Comparison of ENCODE assay signal across 8 cellular contexts in genomic region chrX:18377802-18378201, GRCh38. TPM values are rescaled to one million over a fixed set of nuclear protein-coding genes. Genes with fewer than 3 reads are reported as not detected.
DNase-seq lines count a peak whose midpoint lies in the region; ATAC-seq, FAIRE-seq and TF ChIP-seq lines count a peak whose summit lies in the region.

No MANE protein-coding gene starts in this region.

- H3K4me1 Mint-ChIP-seq in nephron progenitor cell, result no peaks in the 10 kb centered on the region

- DNase-seq in D721Med (ENCODE audit: insufficient read length, low spot score), result no peak
- DNase-seq in HCT116 (ENCODE audit: low read depth, low spot score), result peak; percentile 29
- DNase-seq in PC-9, result peak in 1 of 2 experiments; percentile 8
- DNase-seq in central memory CD4-positive, alpha-beta T cell, result peak; percentile 5
- peak; percentile 18 for DNase-seq in nephron progenitor cell
- no peak for DNase-seq in frontal cortex (ENCODE audit: low spot score in 2 of 2)
- DNase-seq in HTR-8/SVneo (ENCODE audit: insufficient read length, low spot score), result no peak

- H3K9me3 ChIP-seq in HCT116 (ENCODE audit: control insufficient read depth in 1 of 2, insufficient read depth in 1 of 2, low read depth in 1 of 2, low read length in 2 of 2), result no peaks in the 10 kb centered on the region
- no peaks in the 10 kb centered on the region for H3K9me3 ChIP-seq in PC-9 (ENCODE audit: insufficient read depth, low read depth)

- no peak overlapping the region for H3K4me3 Mint-ChIP-seq in nephron progenitor cell

- H3K27ac ChIP-seq in HCT116 (ENCODE audit: low read depth, low read length) (no peak overlapping the region), PC-9 (no peak overlapping the region)

- H3F3A ChIP-seq in PC-9 (ENCODE audit: insufficient read depth, low read depth), result no peaks in the 10 kb centered on the region

- no peaks in the 10 kb centered on the region for H3K36me3 Mint-ChIP-seq in nephron progenitor cell (ENCODE audit: low read depth)

- no peaks in the 10 kb centered on the region for H3K4me1 ChIP-seq in HCT116 (ENCODE audit: control insufficient read depth in 1 of 2, insufficient read depth in 2 of 2, low read length in 2 of 2)
- H3K4me1 ChIP-seq in PC-9 (replicated peaks; ENCODE audit: insufficient read depth), result no peaks in the 10 kb centered on the region

- intact Hi-C loops in HCT116 (cut with micrococcal nuclease) (loop anchor here (2.0 to 10.0 kb wide), 3 partner anchors 446 to 633 kb away; no protein-coding TSS in a partner anchor), PC-9 (cut with micrococcal nuclease; ENCODE audit: unreplicated experiment) (loop anchor here (10.0 kb wide), 1 partner anchor 633 kb away; no protein-coding TSS in a partner anchor)

- POLR2A ChIA-PET in HCT116 (lab: Charles Lee), result no interaction called here
- POLR2A ChIA-PET in PC-9 (lab: Charles Lee; ENCODE audit: unreplicated experiment), result no interaction called here

- RAD21 ChIA-PET in HCT116 (lab: Charles Lee; ENCODE audit: low non-redundant PET in 1 of 2, low total read pairs in 2 of 2, uncharacterized antibody in 2 of 2, unreplicated experiment in 2 of 2), result no interaction called here

- H3K4me2 ChIP-seq in HCT116 (ENCODE audit: low read length) (no peak overlapping the region), PC-9 (no peak overlapping the region)

- BruUV-seq in HCT116 (replicated peaks; lab: Mats Ljungman, UMichigan), result no TSS peak
- BruUV-seq in PC-9 (replicated peaks; lab: Mats Ljungman, UMichigan), result no TSS peak

- FAIRE-seq in D721Med (lab: Jason Lieb, UNC), result no peak
- FAIRE-seq in frontal cortex (lab: Jason Lieb, UNC), result no peak
- no peak for FAIRE-seq in HTR-8/SVneo (lab: Jason Lieb, UNC)

- H2AFZ ChIP-seq in HCT116 (ENCODE audit: low read depth, low read length, poor library complexity, severe bottlenecking) (no peak overlapping the region), PC-9 (no peak overlapping the region)

- H3K36me3 ChIP-seq in HCT116 (ENCODE audit: control insufficient read depth in 1 of 2, insufficient read depth in 2 of 2, low read length in 2 of 2) (no peaks in the 10 kb centered on the region), PC-9 (ENCODE audit: low read depth) (no peaks in the 10 kb centered on the region)

- CTCF ChIA-PET in HCT116 (lab: Charles Lee) (no interaction called here), PC-9 (lab: Charles Lee) (interaction anchor here (0.6 kb wide), 1 partner anchor 32 kb away, joined by 3 read pairs; no protein-coding TSS in a partner anchor)

- H3K4me3 ChIP-seq in HCT116 (replicated peaks in 1 of 2; ENCODE audit: low read depth in 1 of 2, low read length in 2 of 2), result no peak overlapping the region
- H3K4me3 ChIP-seq in PC-9, result no peak overlapping the region

- no peak for TF ChIP-seq POLR2A in HCT116 (IDR thresholded peaks at IDR 0.05; ENCODE audit: borderline replicate concordance, extremely low read depth, insufficient read depth, insufficient read length)

- TF ChIP-seq RAD21 in HCT116 (IDR thresholded peaks at IDR 0.05; ENCODE audit: low read depth), result peak; percentile 69

- peak; percentile 58 for TF ChIP-seq CTCF in D721Med (IDR thresholded peaks at IDR 0.05; ENCODE audit: insufficient read depth, missing control alignments)
- TF ChIP-seq CTCF in HCT116 (IDR thresholded peaks at IDR 0.05 in 2 of 3, conservative IDR thresholded peaks at IDR 0.05 in 1 of 3; ENCODE audit: borderline replicate concordance in 1 of 3, insufficient read depth in 1 of 3, low read depth in 2 of 3, low read length in 2 of 3), result peak; percentile 38 to 64 (median 56); a peak in 5 of 6 replicates
- peak; percentile 43; the same call in 1 of the 2 replicates for TF ChIP-seq CTCF in PC-9 (conservative IDR thresholded peaks at IDR 0.05)
- TF ChIP-seq CTCF in nephron progenitor cell (IDR thresholded peaks at IDR 0.05), result peak; percentile 48

- no peaks in the 10 kb centered on the region for H3K79me2 ChIP-seq in HCT116 (ENCODE audit: insufficient read depth, low read length)
- no peaks in the 10 kb centered on the region for H3K79me2 ChIP-seq in PC-9 (ENCODE audit: low read depth)

- H3K27me3 ChIP-seq in HCT116 (ENCODE audit: insufficient read depth, low read length), result no peaks in the 10 kb centered on the region
- H3K27me3 ChIP-seq in PC-9 (ENCODE audit: insufficient read depth, low read depth), result 0 out of 2 replicates have a peak, but pooled peaks cover 6% of the 10 kb centered on the region

- H4K20me1 ChIP-seq in HCT116 (ENCODE audit: insufficient read depth) (no peaks in the 10 kb centered on the region), PC-9 (ENCODE audit: insufficient read depth) (no peaks in the 10 kb centered on the region)

- ATAC-seq in HCT116 (peak; percentile 92), HG02610 (IDR thresholded peaks at IDR 0.05; ENCODE audit: unreplicated experiment) (no peak)

- peaks cover 64% of the 10 kb centered on the region for H3K9me3 Mint-ChIP-seq in nephron progenitor cell

- H3K27ac Mint-ChIP-seq in nephron progenitor cell, result no peak overlapping the region

- H3K9me2 ChIP-seq in HCT116 (ENCODE audit: insufficient read depth), result no peaks in the 10 kb centered on the region
- no peaks in the 10 kb centered on the region for H3K9me2 ChIP-seq in PC-9 (ENCODE audit: insufficient read depth)

- H3K9ac ChIP-seq in HCT116 (ENCODE audit: low read length), result no peak overlapping the region

- H3K27me3 Mint-ChIP-seq in nephron progenitor cell (ENCODE audit: low read depth, poor library complexity), result peaks cover 10% of the 10 kb centered on the region

TF ChIP-seq in HCT116, 20 proteins besides CTCF, POLR2A, EP300 and RAD21:
- TF ChIP-seq JUND (IDR thresholded peaks at IDR 0.05) (no peak), POLR2AphosphoS5 (IDR thresholded peaks at IDR 0.05; ENCODE audit: low read depth, low read length) (no peak), EZH2phosphoT487 (IDR thresholded peaks at IDR 0.05; ENCODE audit: borderline replicate concordance) (no peak), CBX3 (IDR thresholded peaks at IDR 0.05; ENCODE audit: low read depth) (no peak), SIN3A (IDR thresholded peaks at IDR 0.05; ENCODE audit: low read depth) (no peak), REST (IDR thresholded peaks at IDR 0.05; ENCODE audit: low read depth) (no peak), CEBPB (IDR thresholded peaks at IDR 0.05; ENCODE audit: low read depth) (no peak), EGR1 (IDR thresholded peaks at IDR 0.05; ENCODE audit: low read depth) (no peak), TCF7L2 (IDR thresholded peaks at IDR 0.05; ENCODE audit: borderline replicate concordance, extremely low read depth, insufficient read depth, insufficient read length) (no peak), ATF3 (IDR thresholded peaks at IDR 0.05) (no peak), ZNF274 (IDR thresholded peaks at IDR 0.05; ENCODE audit: low read depth, low read length) (no peak), FOSL1 (IDR thresholded peaks at IDR 0.05; ENCODE audit: low read depth) (no peak), SP1 (IDR thresholded peaks at IDR 0.05; ENCODE audit: low read depth) (no peak), SRF (IDR thresholded peaks at IDR 0.05; ENCODE audit: low read depth) (no peak)
- TF ChIP-seq, protein P1, sequence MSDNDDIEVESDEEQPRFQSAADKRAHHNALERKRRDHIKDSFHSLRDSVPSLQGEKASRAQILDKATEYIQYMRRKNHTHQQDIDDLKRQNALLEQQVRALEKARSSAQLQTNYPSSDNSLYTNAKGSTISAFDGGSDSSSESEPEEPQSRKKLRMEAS (IDR thresholded peaks at IDR 0.05), result no peak
TF ChIP-seq in HCT116: peak in this region for 0.

RNA-seq across cellular contexts. Expression of gene SCML2, which starts 23.3 kb away (rescaled TPM):
- total RNA-seq in HCT116 (2021; ENCODE audit: unreplicated experiment), result 5.2 TPM
- polyA plus RNA-seq in HCT116 (2012), result 0.97 and 1.4 TPM in 2 replicates
- 0.53 and 0.92 TPM in 2 replicates for total RNA-seq in PC-9 (2021)
- 13.9 TPM for total RNA-seq in frontal cortex

RNA-seq across cellular contexts. Expression of gene CDKL5, which starts 47.6 kb away (rescaled TPM):
- total RNA-seq in HCT116 (2021; ENCODE audit: unreplicated experiment), result 2.5 TPM
- 0.65 and 0.75 TPM in 2 replicates for polyA plus RNA-seq in HCT116 (2012)
- 4.2 and 5.0 TPM in 2 replicates for total RNA-seq in PC-9 (2021)
- 37.5 TPM for total RNA-seq in frontal cortex

Comparison
In these comparisons a context has a peak if more than half of its experiments do, and no peak if none do; other contexts are left out.
1. DNase-seq: peak in HCT116 (single experiment), central memory CD4-positive, alpha-beta T cell (single experiment) and nephron progenitor cell (single experiment); none in D721Med (single experiment), frontal cortex (0 of 2) and HTR-8/SVneo (single experiment).
2. Peak in every context shown above with its lines, with median percentiles within 50 percentile points of each other: CTCF ChIP-seq.